ENCODE assay signal across 1 cellular context in genomic region chr4:2591189-2591588, GRCh38.
TF ChIP-seq lines count a peak whose summit lies in the region.

No MANE protein-coding gene starts in this region.

TF ChIP-seq in GM23338, 12 proteins besides CTCF, POLR2A, EP300 and RAD21 (continued from another document):
- TF ChIP-seq ZNF462 (CRISPR knock-in tag; IDR thresholded peaks at IDR 0.05): no peak
